Comparison of ENCODE assay signal across 8 cellular contexts in genomic region chr5:177302354-177303110, GRCh38. TPM values are rescaled to one million over a fixed set of nuclear protein-coding genes. Genes with fewer than 3 reads are reported as not detected.
DNase-seq lines count a peak whose midpoint lies in the region; ATAC-seq and TF ChIP-seq lines count a peak whose summit lies in the region.

No MANE protein-coding gene starts in this region.

- H3K36me3 Mint-ChIP-seq in natural killer cell = no peaks in the 10 kb centered on the region

- no peaks in the 10 kb centered on the region for H3K9me3 ChIP-seq in OCI-LY7 (ENCODE audit: low read length)

- peak overlapping the region; percentile 73 for H3K27ac ChIP-seq in OCI-LY7 (ENCODE audit: low read depth, low read length, poor library complexity, severe bottlenecking)

- H3K4me1 ChIP-seq in OCI-LY7 (ENCODE audit: insufficient read depth, low read length, poor library complexity, severe bottlenecking) = peaks cover 61% of the 10 kb centered on the region

- no peaks in the 10 kb centered on the region for H3K9me2 ChIP-seq in OCI-LY7 (ENCODE audit: insufficient read depth, low read length)

- H3K4me3 Mint-ChIP-seq in natural killer cell = peak overlapping the region; percentile 92

- H3K79me2 ChIP-seq in OCI-LY7 (ENCODE audit: insufficient read depth, low read depth, low read length) = peaks cover 41% of the 10 kb centered on the region

- H3K36me3 ChIP-seq in OCI-LY7 (ENCODE audit: insufficient read depth, low read length) = peaks cover 68% of the 10 kb centered on the region

- peaks cover 73 to 80% of the 10 kb centered on the region in 2 donors for H3K4me1 Mint-ChIP-seq in natural killer cell

- H3K4me2 ChIP-seq in OCI-LY7 (ENCODE audit: low read length) = peak overlapping the region; percentile 93

- no peaks in the 10 kb centered on the region for H3K9me3 Mint-ChIP-seq in natural killer cell

- peak; percentile 27 for TF ChIP-seq CTCF in GM12864 (IDR thresholded peaks at IDR 0.05; ENCODE audit: low read depth, low read length, missing control alignments)
- TF ChIP-seq CTCF in OCI-LY7 (conservative IDR thresholded peaks at IDR 0.05; ENCODE audit: low read length) = peak; percentile 70
- no peak for TF ChIP-seq CTCF in natural killer cell (IDR thresholded peaks at IDR 0.05)

- DNase-seq in GM12864 (ENCODE audit: low read depth) (no peak), OCI-LY7 (ENCODE audit: low spot score) (peak; percentile 75), dermis blood vessel endothelial cell (peak; percentile 30), natural killer cell (no peak), NCI-H187 treated with DMSO at 0.1 percent for 48 hours (lab: John Stamatoyannopoulos, UW) (no peak), NCI-H1417 (lab: John Stamatoyannopoulos, UW) (no peak), T-helper 9 cell (no peak)

- H3K4me3 ChIP-seq in GM12864 (ENCODE audit: low read depth, low read length) (peak overlapping the region; percentile 87), OCI-LY7 (ENCODE audit: low read depth, low read length, poor library complexity, severe bottlenecking) (peak overlapping the region; percentile 100)

- BruUV-seq in OCI-LY7 (replicated peaks; lab: Mats Ljungman, UMichigan) = no TSS peak

- H2AFZ ChIP-seq in OCI-LY7 (ENCODE audit: low read length) = no peak overlapping the region

- POLR2A ChIA-PET in OCI-LY7 (lab: Charles Lee) = interaction anchor here (1.1 to 1.2 kb wide), 2 partner anchors 8 to 10 kb away, joined by 3 to 4 read pairs; no protein-coding TSS in a partner anchor

- CTCF ChIA-PET in OCI-LY7 (lab: Charles Lee; ENCODE audit: unreplicated experiment) = interaction anchor here (1.4 kb wide), 1 partner anchor 8 kb away, joined by 6 read pairs; no protein-coding TSS in a partner anchor

- H3K27me3 Mint-ChIP-seq in natural killer cell (ENCODE audit: low read depth in 2 of 2) = no peaks in the 10 kb centered on the region

- ATAC-seq in natural killer cell (no peak), HG02981 (IDR thresholded peaks at IDR 0.05; ENCODE audit: unreplicated experiment) (no peak)

- peaks cover 14% of the 10 kb centered on the region for H4K20me1 ChIP-seq in OCI-LY7 (ENCODE audit: insufficient read depth, low read length)

- intact Hi-C loops in OCI-LY7 (cut with micrococcal nuclease; ENCODE audit: unreplicated experiment) = loop anchor here (1.0 to 10.0 kb wide), 4 partner anchors 125 to 655 kb away; partner anchors contain the start of gene TSPAN17
- intact Hi-C loops in natural killer cell (cut with micrococcal nuclease) = loop anchor here (5.0 kb wide), 2 partner anchors 155 to 190 kb away; no protein-coding TSS in a partner anchor

- H3K27ac Mint-ChIP-seq in natural killer cell = peak overlapping the region; percentile 89 to 96

RNA-seq across cellular contexts. Expression of gene RAB24, which starts 1.0 kb away (rescaled TPM):
- 25.8 and 43.1 TPM in 2 replicates for total RNA-seq in OCI-LY7 (2014; rRNA removed; shearing (Covaris generic))
- total RNA-seq in OCI-LY7 (2022) (31.3 and 36.1 TPM in 2 replicates), dermis blood vessel endothelial cell (12.8 and 20.8 TPM in 2 replicates), natural killer cell (10 to 100 TPM; 42.5 to 55.4 (median 49.5) TPM)

RNA-seq across cellular contexts. Expression of gene PRELID1, which starts 1.1 kb away (rescaled TPM):
- total RNA-seq in OCI-LY7 (2014; rRNA removed; shearing (Covaris generic)) = 217 and 249 TPM in 2 replicates
- total RNA-seq in OCI-LY7 (2022) (203 and 232 TPM in 2 replicates), dermis blood vessel endothelial cell (125 and 161 TPM in 2 replicates), natural killer cell (10 to 100 TPM; 76.6 to 99.3 (median 91.6) TPM)

RNA-seq across cellular contexts. Expression of gene MXD3, which starts 9.2 kb away (rescaled TPM):
- total RNA-seq in OCI-LY7 (2014; rRNA removed; shearing (Covaris generic)) = 109 and 130 TPM in 2 replicates
- total RNA-seq in OCI-LY7 (2022) (81.3 and 105 TPM in 2 replicates), dermis blood vessel endothelial cell (20.9 and 38.5 TPM in 2 replicates), natural killer cell (10 to 100 TPM; 10.9 to 15.0 (median 15.0) TPM)

RNA-seq across cellular contexts. Expression of gene LMAN2, which starts 48.9 kb away (rescaled TPM):
- 144 and 151 TPM in 2 replicates for total RNA-seq in OCI-LY7 (2014; rRNA removed; shearing (Covaris generic))
- total RNA-seq in OCI-LY7 (2022) = 103 and 116 TPM in 2 replicates
- total RNA-seq in dermis blood vessel endothelial cell = 407 and 457 TPM in 2 replicates
- total RNA-seq in natural killer cell = 100 to 1,000 TPM; 112 to 124 (median 114) TPM

RNA-seq across cellular contexts. Expression of gene RGS14, which starts 55.2 kb away (rescaled TPM):
- 33.0 and 43.3 TPM in 2 replicates for total RNA-seq in OCI-LY7 (2014; rRNA removed; shearing (Covaris generic))
- total RNA-seq in OCI-LY7 (2022) = 41.7 and 46.3 TPM in 2 replicates
- total RNA-seq in dermis blood vessel endothelial cell = 4.4 and 9.9 TPM in 2 replicates
- 10 to 100 TPM; 57.3 to 87.0 (median 66.1) TPM for total RNA-seq in natural killer cell

Comparison
In these comparisons a context has a peak if more than half of its experiments do, and no peak if none do; other contexts are left out.
1. DNase-seq: peak in OCI-LY7 (single experiment) and dermis blood vessel endothelial cell (single experiment); none in GM12864 (single experiment), natural killer cell (single experiment), NCI-H187 treated with DMSO at 0.1 percent for 48 hours (single experiment), NCI-H1417 (0 of 3) and T-helper 9 cell (single experiment).